Comparison of ENCODE assay signal across 28 cellular contexts in genomic region chr2:232981356-232981755, GRCh38. TPM values are rescaled to one million over a fixed set of nuclear protein-coding genes. Genes with fewer than 3 reads are reported as not detected.
DNase-seq lines count a peak whose midpoint lies in the region; ATAC-seq and TF ChIP-seq lines count a peak whose summit lies in the region.
"Had no signal": no experiment of that assay in that cellular context is flagged by ENCODE, and none has a peak within 500 bp of the region (broad histone marks: within the 10 kb centered on the region; RNA-seq: fewer than 3 reads in every experiment).

No MANE protein-coding gene starts in this region.

- H3K27ac ChIP-seq in PC-9 (peak overlapping the region; percentile 95), esophagus (ENCODE audit: low read depth in 2 of 2, low read length in 1 of 2) (peak overlapping the region; percentile 77 to 78)
- H3K27ac ChIP-seq: adrenal gland, cardiac muscle cell, gastrocnemius medialis, pancreas, sigmoid colon had no signal

- H3K27me3 Mint-ChIP-seq in Calu3 (ENCODE audit: unreplicated experiment) = no peaks in the 10 kb centered on the region
- H3K27me3 Mint-ChIP-seq in activated naive CD4-positive, alpha-beta T cell treated with anti-CD3 and anti-CD28 coated beads for 36 hours (ENCODE audit: low read depth) = no peaks in the 10 kb centered on the region

- peak; percentile 82 for DNase-seq in Calu3
- DNase-seq in PC-9 = peak; percentile 81 to 83
- DNase-seq in posterior vena cava (ENCODE audit: low spot score) = peak; percentile 19
- no peak for DNase-seq in NCI-H146 (lab: John Stamatoyannopoulos, UW)
- DNase-seq in activated naive CD4-positive, alpha-beta T cell treated with anti-CD3 and anti-CD28 coated beads for 36 hours = no peak
- DNase-seq in posterior cingulate gyrus = no peak
- DNase-seq: activated CD4-positive, alpha-beta T cell treated with anti-CD3 and anti-CD28 coated beads, Interleukin-2, amount 10 ng/mL, durations not matched to agents 24 days and 14 days; activated gamma-delta T cell treated with Interleukin-2 at 50 U/mL for 16 hours; DMS153; gastrocnemius medialis; natural killer cell; NCI-H1092 treated with DMSO at 0.1 percent for 48 hours; NCI-H2081; NCI-H524 treated with DMSO at 0.1 percent for 48 hours; SHP77; sigmoid colon; T-cell had no signal

- WGBS in esophagus, 2 donors = 38 to 55% methylated on average over 7 of the region's 7 CpGs

- H3K9me3 ChIP-seq in PC-9 (ENCODE audit: insufficient read depth, low read depth) = 0 out of 2 replicates have a peak, but pooled peaks cover 6% of the 10 kb centered on the region
- H3K9me3 ChIP-seq in esophagus (ENCODE audit: control insufficient read depth in 2 of 2, insufficient read depth in 1 of 2, low read depth in 1 of 2, low read length in 1 of 2) = no peaks in the 10 kb centered on the region
- H3K9me3 ChIP-seq: adrenal gland, gastrocnemius medialis, pancreas, sigmoid colon had no signal

- H3K36me3 Mint-ChIP-seq in Calu3 (ENCODE audit: insufficient read depth, unreplicated experiment) = peaks cover 6% of the 10 kb centered on the region
- no peaks in the 10 kb centered on the region for H3K36me3 Mint-ChIP-seq in activated naive CD4-positive, alpha-beta T cell treated with anti-CD3 and anti-CD28 coated beads for 36 hours (ENCODE audit: low read depth)
- H3K36me3 Mint-ChIP-seq: natural killer cell; stimulated activated memory B cell treated with anti-CD40 and anti-IgM and Interleukin-4, amounts not matched to agents 10 μg/mL and 1 μg/mL and 100 μg/mL, for 72 hours; T-cell had no signal

- no peak overlapping the region for H2AFZ ChIP-seq in PC-9

- peak overlapping the region; percentile 65 for H3K27ac Mint-ChIP-seq in Calu3 (ENCODE audit: unreplicated experiment)
- no peak overlapping the region for H3K27ac Mint-ChIP-seq in activated naive CD4-positive, alpha-beta T cell treated with anti-CD3 and anti-CD28 coated beads for 36 hours
- H3K27ac Mint-ChIP-seq: activated CD4-positive, alpha-beta T cell treated with anti-CD3 and anti-CD28 coated beads, Interleukin-2, amount 10 ng/mL, durations not matched to agents 24 days and 14 days; memory B cell; natural killer cell; stimulated activated memory B cell treated with anti-CD40 and anti-IgM and Interleukin-4, amounts not matched to agents 10 μg/mL and 1 μg/mL and 100 μg/mL, for 72 hours; T-cell had no signal

- H4K20me1 ChIP-seq in PC-9 (ENCODE audit: insufficient read depth) = no peaks in the 10 kb centered on the region

- POLR2A ChIA-PET in PC-9 (lab: Charles Lee; ENCODE audit: unreplicated experiment) = interaction anchor here (0.6 kb wide), 1 partner anchor 21 kb away, joined by 3 read pairs; no protein-coding TSS in a partner anchor

- H3K27me3 ChIP-seq in PC-9 (ENCODE audit: insufficient read depth, low read depth) (no peaks in the 10 kb centered on the region), esophagus (ENCODE audit: control insufficient read depth in 1 of 2, insufficient read depth in 2 of 2, low read length in 2 of 2) (no peaks in the 10 kb centered on the region)
- H3K27me3 ChIP-seq: adrenal gland, pancreas had no signal

- H3K36me3 ChIP-seq in PC-9 (ENCODE audit: low read depth) = no peaks in the 10 kb centered on the region
- H3K36me3 ChIP-seq in esophagus (ENCODE audit: control insufficient read depth in 2 of 2, insufficient read depth in 2 of 2, low read length in 1 of 2) = no peaks in the 10 kb centered on the region
- H3K36me3 ChIP-seq: adrenal gland, cardiac muscle cell, gastrocnemius medialis, pancreas, sigmoid colon had no signal

- H3K4me3 ChIP-seq in PC-9 = peak overlapping the region; percentile 29; the same call in 1 of the 2 replicates
- H3K4me3 ChIP-seq in esophagus (ENCODE audit: low read depth in 1 of 2, low read length in 2 of 2) = no peak overlapping the region
- H3K4me3 ChIP-seq: adrenal gland, cardiac muscle cell, gastrocnemius medialis, pancreas, sigmoid colon had no signal

- TF ChIP-seq CTCF in Calu3 (IDR thresholded peaks at IDR 0.05; ENCODE audit: unreplicated experiment) = no peak
- TF ChIP-seq CTCF in PC-9 (conservative IDR thresholded peaks at IDR 0.05) = no peak

- peaks cover 31% of the 10 kb centered on the region for H3K4me1 Mint-ChIP-seq in Calu3 (ENCODE audit: low read depth, unreplicated experiment)
- no peaks in the 10 kb centered on the region for H3K4me1 Mint-ChIP-seq in activated naive CD4-positive, alpha-beta T cell treated with anti-CD3 and anti-CD28 coated beads for 36 hours (ENCODE audit: low read depth)
- H3K4me1 Mint-ChIP-seq: activated CD4-positive, alpha-beta T cell treated with anti-CD3 and anti-CD28 coated beads, Interleukin-2, amount 10 ng/mL, durations not matched to agents 24 days and 14 days; natural killer cell; T-cell had no signal

- BruUV-seq in Calu3 (replicated peaks; lab: Mats Ljungman, UMichigan) (no TSS peak), PC-9 (replicated peaks; lab: Mats Ljungman, UMichigan) (no TSS peak)

- intact Hi-C loops in Calu3 (cut with micrococcal nuclease; ENCODE audit: unreplicated experiment) = loop anchor here (2.0 to 5.0 kb wide), 2 partner anchors 46 to 269 kb away; partner anchors contain the start of gene ATG16L1
- intact Hi-C loops in PC-9 (cut with micrococcal nuclease; ENCODE audit: unreplicated experiment) = loop anchor here (2.0 to 10.0 kb wide), 2 partner anchors 91 to 433 kb away; no protein-coding TSS in a partner anchor
- intact Hi-C loops in posterior vena cava (cut with DNase I) = no loop called here
- intact Hi-C loops in activated naive CD4-positive, alpha-beta T cell treated with anti-CD3 and anti-CD28 coated beads for 36 hours (cut with micrococcal nuclease) = no loop called here
- intact Hi-C loops in posterior cingulate gyrus (cut with DNase I) = no loop called here

- H3K4me3 Mint-ChIP-seq in Calu3 (ENCODE audit: low read depth, unreplicated experiment) = peak overlapping the region; percentile 27
- no peak overlapping the region for H3K4me3 Mint-ChIP-seq in activated naive CD4-positive, alpha-beta T cell treated with anti-CD3 and anti-CD28 coated beads for 36 hours
- H3K4me3 Mint-ChIP-seq: activated CD4-positive, alpha-beta T cell treated with anti-CD3 and anti-CD28 coated beads, Interleukin-2, amount 10 ng/mL, durations not matched to agents 24 days and 14 days; memory B cell; natural killer cell; stimulated activated memory B cell treated with anti-CD40 and anti-IgM and Interleukin-4, amounts not matched to agents 10 μg/mL and 1 μg/mL and 100 μg/mL, for 72 hours; T-cell had no signal

- peaks cover 4% of the 10 kb centered on the region for H3K9me3 Mint-ChIP-seq in Calu3 (ENCODE audit: low read depth, unreplicated experiment)
- H3K9me3 Mint-ChIP-seq in activated naive CD4-positive, alpha-beta T cell treated with anti-CD3 and anti-CD28 coated beads for 36 hours = peaks cover 4% of the 10 kb centered on the region
- H3K9me3 Mint-ChIP-seq: activated CD4-positive, alpha-beta T cell treated with anti-CD3 and anti-CD28 coated beads, Interleukin-2, amount 10 ng/mL, durations not matched to agents 24 days and 14 days had no signal

- H3K4me2 ChIP-seq in PC-9 = peak overlapping the region; percentile 86

- CTCF ChIA-PET in Calu3 (lab: Charles Lee) (interaction anchor here (0.9 to 1.9 kb wide), 3 partner anchors 13 to 270 kb away, joined by 3 to 9 read pairs (median 3); partner anchors contain the start of gene ATG16L1), PC-9 (lab: Charles Lee) (interaction anchor here (0.8 kb wide), 1 partner anchor 269 kb away, joined by 3 read pairs; no protein-coding TSS in a partner anchor)
- CTCF ChIA-PET in activated naive CD4-positive, alpha-beta T cell treated with anti-CD3 and anti-CD28 coated beads for 36 hours (lab: Charles Lee) = interaction anchor here (0.5 kb wide), 1 partner anchor 376 kb away, joined by 3 read pairs; no protein-coding TSS in a partner anchor

- no peaks in the 10 kb centered on the region for H3K79me2 ChIP-seq in PC-9 (ENCODE audit: low read depth)

- H3K4me1 ChIP-seq in PC-9 (replicated peaks; ENCODE audit: insufficient read depth) (peaks cover 52% of the 10 kb centered on the region), esophagus (ENCODE audit: control insufficient read depth in 2 of 2, insufficient read depth in 2 of 2, low read length in 1 of 2) (peaks cover 8 to 16% of the 10 kb centered on the region in 2 donors)
- H3K4me1 ChIP-seq: gastrocnemius medialis, pancreas, sigmoid colon had no signal

- no peaks in the 10 kb centered on the region for H3K9me2 ChIP-seq in PC-9 (ENCODE audit: insufficient read depth)

- peaks cover 32% of the 10 kb centered on the region for H3F3A ChIP-seq in PC-9 (ENCODE audit: insufficient read depth, low read depth)

- ATAC-seq in HG02623 (IDR thresholded peaks at IDR 0.05; ENCODE audit: unreplicated experiment) = no peak
- ATAC-seq: gastrocnemius medialis; natural killer cell; stimulated activated memory B cell treated with anti-CD40 and anti-IgM and Interleukin-4, amounts not matched to agents 10 μg/mL and 1 μg/mL and 100 μg/mL, for 72 hours; T-cell had no signal

RNA-seq across cellular contexts. Expression of gene NGEF, which starts 31.7 kb away (rescaled TPM):
- total RNA-seq in Calu3 (2022) (1.3 and 1.7 TPM in 2 replicates), PC-9 (2021) (52.2 and 55.3 TPM in 2 replicates), posterior vena cava (1 to 10 TPM in 1 of 2 donors, under 1 TPM in 1; 0.88 to 5.3 TPM)
- 10 to 100 TPM in 1 of 2 donors, 1 to 10 TPM in 1; 8.4 to 11.4 TPM for polyA plus RNA-seq in esophagus
- total RNA-seq in activated naive CD4-positive, alpha-beta T cell treated with anti-CD3 and anti-CD28 coated beads for 36 hours = under 1 TPM in 1 of 2 experiments, not detected in 1; 0.12 TPM
- total RNA-seq: natural killer cell had no signal

RNA-seq across cellular contexts. Expression of gene NEU2, which starts 51.1 kb away (rescaled TPM):
- total RNA-seq in Calu3 (2022) = not detected in 2 replicates
- not detected in 2 replicates for total RNA-seq in PC-9 (2021)
- not detected for polyA plus RNA-seq in esophagus
- total RNA-seq in posterior vena cava = not detected
- not detected for total RNA-seq in activated naive CD4-positive, alpha-beta T cell treated with anti-CD3 and anti-CD28 coated beads for 36 hours
- total RNA-seq: activated CD4-positive, alpha-beta T cell treated with anti-CD3 and anti-CD28 coated beads, Interleukin-2, amount 10 ng/mL, durations not matched to agents 24 days and 14 days; adrenal gland; cardiac muscle cell; esophagus mucosa; gastrocnemius medialis; kidney epithelial cell; natural killer cell; pancreas; sigmoid colon; T-cell had no signal
- polyA plus RNA-seq: adrenal gland, AG04450, cardiac muscle cell, pancreas, sigmoid colon, thymus had no signal

Comparison
In these comparisons a context has a peak if more than half of its experiments do, and no peak if none do; other contexts are left out.
1. DNase-seq: peak in Calu3 (single experiment), PC-9 (2 of 2) and posterior vena cava (single experiment); none in NCI-H146 (single experiment), activated naive CD4-positive, alpha-beta T cell treated with anti-CD3 and anti-CD28 coated beads for 36 hours (single experiment) and posterior cingulate gyrus (0 of 10).
2. intact Hi-C loops: an anchor here in Calu3 (2.0 to 5.0 kb wide) and PC-9 (2.0 to 10.0 kb wide); none called in posterior vena cava, activated naive CD4-positive, alpha-beta T cell treated with anti-CD3 and anti-CD28 coated beads for 36 hours and posterior cingulate gyrus.